Comparison of ENCODE assay signal across 1 cellular context in genomic region chr17:77462101-77462500, GRCh38.
TF ChIP-seq lines count a peak whose summit lies in the region.

No MANE protein-coding gene starts in this region.

TF ChIP-seq in GM12878, 131 proteins besides CTCF, POLR2A, EP300 and RAD21 (continued from another document):
- TF ChIP-seq MLLT1 (IDR thresholded peaks at IDR 0.05) (peak; percentile 78), E4F1 (IDR thresholded peaks at IDR 0.05; ENCODE audit: borderline replicate concordance, partially characterized antibody) (no peak), MEF2B (IDR thresholded peaks at IDR 0.05; ENCODE audit: partially characterized antibody, poor library complexity, severe bottlenecking) (peak; percentile 22), REST (IDR thresholded peaks at IDR 0.05; ENCODE audit: low read depth, low read length) (no peak), ZNF207 (IDR thresholded peaks at IDR 0.05; ENCODE audit: borderline replicate concordance) (no peak), KAT2A (conservative IDR thresholded peaks at IDR 0.05; ENCODE audit: control insufficient read depth, low read depth, low read length) (no peak), ZSCAN29 (IDR thresholded peaks at IDR 0.05) (no peak), DPF2 (IDR thresholded peaks at IDR 0.05) (peak; percentile 76), SMAD1 (IDR thresholded peaks at IDR 0.05; ENCODE audit: low read depth, partially characterized antibody) (no peak), CBFB (IDR thresholded peaks at IDR 0.05; ENCODE audit: low read depth) (0 out of 2 replicates have a peak, but pooled peaks have one; percentile 26), ELK1 (IDR thresholded peaks at IDR 0.05; ENCODE audit: low read depth, low read length) (no peak), SIX5 (IDR thresholded peaks at IDR 0.05; ENCODE audit: low read depth, low read length, severe bottlenecking) (no peak), BCL3 (IDR thresholded peaks at IDR 0.05; ENCODE audit: borderline replicate concordance, insufficient read depth, low read depth, low read length, poor library complexity, severe bottlenecking) (no peak), NR2C1 (IDR thresholded peaks at IDR 0.05) (no peak), MTA3 (IDR thresholded peaks at IDR 0.05; ENCODE audit: borderline replicate concordance, low read length) (no peak), USF2 (IDR thresholded peaks at IDR 0.05; ENCODE audit: borderline replicate concordance, low read depth, low read length) (no peak), SMC3 (IDR thresholded peaks at IDR 0.05; ENCODE audit: borderline replicate concordance, low read length) (no peak), KDM1A (IDR thresholded peaks at IDR 0.05; ENCODE audit: borderline replicate concordance) (no peak), PBX3 (IDR thresholded peaks at IDR 0.05; ENCODE audit: insufficient replicate concordance, low read depth, low read length) (peak; percentile 2), TAF1 (IDR thresholded peaks at IDR 0.05; ENCODE audit: borderline replicate concordance, low read depth, low read length) (peak; percentile 70; the same call in 1 of the 2 replicates), CEBPZ (IDR thresholded peaks at IDR 0.05; ENCODE audit: low read depth, low read length) (no peak), RUNX3 (IDR thresholded peaks at IDR 0.05; ENCODE audit: low read length) (peak; percentile 75), STAT1 (conservative IDR thresholded peaks at IDR 0.05) (no peak), ZNF384 (IDR thresholded peaks at IDR 0.05; ENCODE audit: borderline replicate concordance, low read depth, low read length) (no peak), MEF2A (IDR thresholded peaks at IDR 0.05; ENCODE audit: insufficient read depth, low read depth, low read length) (no peak), JUNB (IDR thresholded peaks at IDR 0.05) (peak; percentile 50; the same call in 1 of the 2 replicates), E2F8 (IDR thresholded peaks at IDR 0.05; ENCODE audit: low read depth, partially characterized antibody) (no peak), RAD51 (IDR thresholded peaks at IDR 0.05) (no peak), TCF12 (IDR thresholded peaks at IDR 0.05; ENCODE audit: low read depth, low read length) (peak; percentile 86), NR2F1 (conservative IDR thresholded peaks at IDR 0.05) (no peak), NFIC (IDR thresholded peaks at IDR 0.05; ENCODE audit: low read depth, low read length) (peak; percentile 74), WRNIP1 (IDR thresholded peaks at IDR 0.05; ENCODE audit: borderline replicate concordance, low read depth, low read length) (no peak), ZNF24 (IDR thresholded peaks at IDR 0.05) (no peak), NBN (IDR thresholded peaks at IDR 0.05) (0 out of 2 replicates have a peak, but pooled peaks have one; percentile 24), BCLAF1 (IDR thresholded peaks at IDR 0.05) (no peak), EED (IDR thresholded peaks at IDR 0.05; ENCODE audit: low read depth) (peak; percentile 65), CBX3 (IDR thresholded peaks at IDR 0.05; ENCODE audit: borderline replicate concordance, low read depth) (no peak), POLR2AphosphoS2 (IDR thresholded peaks at IDR 0.05; ENCODE audit: low read depth, low read length) (no peak)
